In genomic region chr1:224739997-224740687, GRCh38 we compare ENCODE assay signal across 14 cellular contexts.
DNase-seq lines count a peak whose midpoint lies in the region; ATAC-seq and TF ChIP-seq lines count a peak whose summit lies in the region.
"Had no signal": no experiment of that assay in that cellular context is flagged by ENCODE, and none has a peak within 500 bp of the region (broad histone marks: within the 10 kb centered on the region; RNA-seq: fewer than 3 reads in every experiment).

No MANE protein-coding gene starts in this region.

- intact Hi-C loops in Right ventricle myocardium superior (cut with DNase I) = no loop called here

- TF ChIP-seq CTCF in GM13977 (IDR thresholded peaks at IDR 0.05; ENCODE audit: extremely low read depth, insufficient read depth, missing control alignments) = no peak
- TF ChIP-seq CTCF in osteocyte (IDR thresholded peaks at IDR 0.05) = no peak

- in situ Hi-C loops in GM13977 (cut with MboI; ENCODE audit: low pct_unique_long_range_greater_than_20kb, low sequenced_read_pairs, unreplicated experiment) = no loop called here

- H3K9me3 Mint-ChIP-seq in osteocyte (ENCODE audit: unreplicated experiment) = no peaks in the 10 kb centered on the region

- ATAC-seq in GM19397 (IDR thresholded peaks at IDR 0.05; ENCODE audit: unreplicated experiment) (peak; percentile 74), HG02798 (IDR thresholded peaks at IDR 0.05; ENCODE audit: poor library complexity, unreplicated experiment) (peak; percentile 81), HG03460 (IDR thresholded peaks at IDR 0.05; ENCODE audit: unreplicated experiment) (peak; percentile 72), Right ventricle myocardium superior (ENCODE audit: poor library complexity) (no peak)
- ATAC-seq: lower lobe of right lung had no signal

- peaks cover 21% of the 10 kb centered on the region for H3K27me3 Mint-ChIP-seq in osteocyte (ENCODE audit: unreplicated experiment)

- DNase-seq in GM13977 (ENCODE audit: low spot score) = peak; percentile 63
- DNase-seq in hippocampal formation (lab: John Stamatoyannopoulos, UW) = no peak
- DNase-seq in Right ventricle myocardium superior = no peak
- DNase-seq in NCI-H82 (lab: John Stamatoyannopoulos, UW) = no peak
- no peak for DNase-seq in osteocyte (ENCODE audit: extremely low spot score, unreplicated experiment)
- DNase-seq: activated naive CD4-positive, alpha-beta T cell treated with Interleukin-2 at 50 U/mL for 16 hours; AML-193; lower lobe of right lung; NCI-H187; RPMI8226; stimulated activated CD4-positive, alpha-beta T cell treated with anti-CD3 and anti-CD28 coated beads, Interleukin-4, amount 100 ng/mL, for 4 hours had no signal

- no peak overlapping the region for H3K27ac Mint-ChIP-seq in osteocyte (ENCODE audit: unreplicated experiment)

- peaks cover 9% of the 10 kb centered on the region for H3K4me1 Mint-ChIP-seq in osteocyte (ENCODE audit: unreplicated experiment)

- no peaks in the 10 kb centered on the region for H3K36me3 Mint-ChIP-seq in osteocyte (ENCODE audit: unreplicated experiment)

- H3K4me3 Mint-ChIP-seq in osteocyte (ENCODE audit: unreplicated experiment) = no peak overlapping the region
